1 cellular context compared by ENCODE assay signal in the genomic region with DNA sequence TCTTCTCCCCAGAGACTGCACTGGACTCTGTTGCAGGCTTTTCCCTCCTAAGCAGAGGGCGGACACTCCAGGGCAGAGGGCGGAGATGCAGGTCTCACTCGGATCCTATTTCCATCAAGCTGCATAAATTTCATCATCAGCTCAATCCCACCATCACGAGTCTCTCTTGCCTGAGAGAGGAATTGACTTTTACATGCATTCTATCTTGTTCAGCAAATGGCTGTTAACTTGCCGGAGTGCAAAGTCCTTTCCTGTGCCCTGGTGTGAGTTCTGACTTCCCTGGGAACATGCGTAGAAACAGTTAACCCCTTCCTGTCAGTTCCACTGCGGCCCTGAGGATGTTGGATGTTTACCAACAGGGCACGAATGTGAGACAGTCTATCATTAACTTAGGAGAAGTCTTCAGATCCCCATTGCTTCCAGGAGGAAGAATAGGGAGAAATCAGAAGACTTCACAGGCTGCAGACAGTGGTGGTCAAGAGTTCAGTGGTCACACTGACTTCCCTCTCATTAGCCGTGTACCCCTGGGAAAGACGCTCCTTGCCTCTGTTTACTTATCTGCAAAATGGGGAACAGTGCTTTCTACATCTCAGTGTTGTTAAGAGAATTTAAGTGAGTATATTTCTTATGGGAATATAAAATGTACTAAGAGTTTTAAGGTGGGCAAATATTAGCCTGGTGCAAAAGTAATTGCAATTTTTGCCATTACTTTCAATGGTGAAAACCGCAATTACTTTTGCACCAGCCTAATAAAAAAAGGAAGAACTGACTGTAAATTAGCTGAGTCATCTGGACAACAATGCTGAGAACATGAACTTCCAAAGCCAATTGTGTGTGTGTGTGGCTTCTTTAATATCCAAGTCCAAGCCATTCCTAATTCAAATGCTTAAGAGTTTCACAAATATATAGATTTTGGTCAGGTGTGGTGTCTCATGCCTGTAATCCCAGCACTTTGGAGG.
TF ChIP-seq lines count a peak whose summit lies in the region.

No MANE protein-coding gene starts in this region.

TF ChIP-seq in GM23338, 12 proteins besides CTCF, POLR2A, EP300 and RAD21 (continued from another document):
- TF ChIP-seq, protein P1, sequence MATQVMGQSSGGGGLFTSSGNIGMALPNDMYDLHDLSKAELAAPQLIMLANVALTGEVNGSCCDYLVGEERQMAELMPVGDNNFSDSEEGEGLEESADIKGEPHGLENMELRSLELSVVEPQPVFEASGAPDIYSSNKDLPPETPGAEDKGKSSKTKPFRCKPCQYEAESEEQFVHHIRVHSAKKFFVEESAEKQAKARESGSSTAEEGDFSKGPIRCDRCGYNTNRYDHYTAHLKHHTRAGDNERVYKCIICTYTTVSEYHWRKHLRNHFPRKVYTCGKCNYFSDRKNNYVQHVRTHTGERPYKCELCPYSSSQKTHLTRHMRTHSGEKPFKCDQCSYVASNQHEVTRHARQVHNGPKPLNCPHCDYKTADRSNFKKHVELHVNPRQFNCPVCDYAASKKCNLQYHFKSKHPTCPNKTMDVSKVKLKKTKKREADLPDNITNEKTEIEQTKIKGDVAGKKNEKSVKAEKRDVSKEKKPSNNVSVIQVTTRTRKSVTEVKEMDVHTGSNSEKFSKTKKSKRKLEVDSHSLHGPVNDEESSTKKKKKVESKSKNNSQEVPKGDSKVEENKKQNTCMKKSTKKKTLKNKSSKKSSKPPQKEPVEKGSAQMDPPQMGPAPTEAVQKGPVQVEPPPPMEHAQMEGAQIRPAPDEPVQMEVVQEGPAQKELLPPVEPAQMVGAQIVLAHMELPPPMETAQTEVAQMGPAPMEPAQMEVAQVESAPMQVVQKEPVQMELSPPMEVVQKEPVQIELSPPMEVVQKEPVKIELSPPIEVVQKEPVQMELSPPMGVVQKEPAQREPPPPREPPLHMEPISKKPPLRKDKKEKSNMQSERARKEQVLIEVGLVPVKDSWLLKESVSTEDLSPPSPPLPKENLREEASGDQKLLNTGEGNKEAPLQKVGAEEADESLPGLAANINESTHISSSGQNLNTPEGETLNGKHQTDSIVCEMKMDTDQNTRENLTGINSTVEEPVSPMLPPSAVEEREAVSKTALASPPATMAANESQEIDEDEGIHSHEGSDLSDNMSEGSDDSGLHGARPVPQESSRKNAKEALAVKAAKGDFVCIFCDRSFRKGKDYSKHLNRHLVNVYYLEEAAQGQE (IDR thresholded peaks at IDR 0.05; ENCODE audit: unreplicated experiment) = no peak
- TF ChIP-seq JUNB (IDR thresholded peaks at IDR 0.05; ENCODE audit: unreplicated experiment) (no peak), CREB1 (CRISPR knock-in tag; IDR thresholded peaks at IDR 0.05; ENCODE audit: low read depth) (no peak), EZH2 (IDR thresholded peaks at IDR 0.05; ENCODE audit: low read depth, unreplicated experiment) (no peak)
- TF ChIP-seq, protein P2, sequence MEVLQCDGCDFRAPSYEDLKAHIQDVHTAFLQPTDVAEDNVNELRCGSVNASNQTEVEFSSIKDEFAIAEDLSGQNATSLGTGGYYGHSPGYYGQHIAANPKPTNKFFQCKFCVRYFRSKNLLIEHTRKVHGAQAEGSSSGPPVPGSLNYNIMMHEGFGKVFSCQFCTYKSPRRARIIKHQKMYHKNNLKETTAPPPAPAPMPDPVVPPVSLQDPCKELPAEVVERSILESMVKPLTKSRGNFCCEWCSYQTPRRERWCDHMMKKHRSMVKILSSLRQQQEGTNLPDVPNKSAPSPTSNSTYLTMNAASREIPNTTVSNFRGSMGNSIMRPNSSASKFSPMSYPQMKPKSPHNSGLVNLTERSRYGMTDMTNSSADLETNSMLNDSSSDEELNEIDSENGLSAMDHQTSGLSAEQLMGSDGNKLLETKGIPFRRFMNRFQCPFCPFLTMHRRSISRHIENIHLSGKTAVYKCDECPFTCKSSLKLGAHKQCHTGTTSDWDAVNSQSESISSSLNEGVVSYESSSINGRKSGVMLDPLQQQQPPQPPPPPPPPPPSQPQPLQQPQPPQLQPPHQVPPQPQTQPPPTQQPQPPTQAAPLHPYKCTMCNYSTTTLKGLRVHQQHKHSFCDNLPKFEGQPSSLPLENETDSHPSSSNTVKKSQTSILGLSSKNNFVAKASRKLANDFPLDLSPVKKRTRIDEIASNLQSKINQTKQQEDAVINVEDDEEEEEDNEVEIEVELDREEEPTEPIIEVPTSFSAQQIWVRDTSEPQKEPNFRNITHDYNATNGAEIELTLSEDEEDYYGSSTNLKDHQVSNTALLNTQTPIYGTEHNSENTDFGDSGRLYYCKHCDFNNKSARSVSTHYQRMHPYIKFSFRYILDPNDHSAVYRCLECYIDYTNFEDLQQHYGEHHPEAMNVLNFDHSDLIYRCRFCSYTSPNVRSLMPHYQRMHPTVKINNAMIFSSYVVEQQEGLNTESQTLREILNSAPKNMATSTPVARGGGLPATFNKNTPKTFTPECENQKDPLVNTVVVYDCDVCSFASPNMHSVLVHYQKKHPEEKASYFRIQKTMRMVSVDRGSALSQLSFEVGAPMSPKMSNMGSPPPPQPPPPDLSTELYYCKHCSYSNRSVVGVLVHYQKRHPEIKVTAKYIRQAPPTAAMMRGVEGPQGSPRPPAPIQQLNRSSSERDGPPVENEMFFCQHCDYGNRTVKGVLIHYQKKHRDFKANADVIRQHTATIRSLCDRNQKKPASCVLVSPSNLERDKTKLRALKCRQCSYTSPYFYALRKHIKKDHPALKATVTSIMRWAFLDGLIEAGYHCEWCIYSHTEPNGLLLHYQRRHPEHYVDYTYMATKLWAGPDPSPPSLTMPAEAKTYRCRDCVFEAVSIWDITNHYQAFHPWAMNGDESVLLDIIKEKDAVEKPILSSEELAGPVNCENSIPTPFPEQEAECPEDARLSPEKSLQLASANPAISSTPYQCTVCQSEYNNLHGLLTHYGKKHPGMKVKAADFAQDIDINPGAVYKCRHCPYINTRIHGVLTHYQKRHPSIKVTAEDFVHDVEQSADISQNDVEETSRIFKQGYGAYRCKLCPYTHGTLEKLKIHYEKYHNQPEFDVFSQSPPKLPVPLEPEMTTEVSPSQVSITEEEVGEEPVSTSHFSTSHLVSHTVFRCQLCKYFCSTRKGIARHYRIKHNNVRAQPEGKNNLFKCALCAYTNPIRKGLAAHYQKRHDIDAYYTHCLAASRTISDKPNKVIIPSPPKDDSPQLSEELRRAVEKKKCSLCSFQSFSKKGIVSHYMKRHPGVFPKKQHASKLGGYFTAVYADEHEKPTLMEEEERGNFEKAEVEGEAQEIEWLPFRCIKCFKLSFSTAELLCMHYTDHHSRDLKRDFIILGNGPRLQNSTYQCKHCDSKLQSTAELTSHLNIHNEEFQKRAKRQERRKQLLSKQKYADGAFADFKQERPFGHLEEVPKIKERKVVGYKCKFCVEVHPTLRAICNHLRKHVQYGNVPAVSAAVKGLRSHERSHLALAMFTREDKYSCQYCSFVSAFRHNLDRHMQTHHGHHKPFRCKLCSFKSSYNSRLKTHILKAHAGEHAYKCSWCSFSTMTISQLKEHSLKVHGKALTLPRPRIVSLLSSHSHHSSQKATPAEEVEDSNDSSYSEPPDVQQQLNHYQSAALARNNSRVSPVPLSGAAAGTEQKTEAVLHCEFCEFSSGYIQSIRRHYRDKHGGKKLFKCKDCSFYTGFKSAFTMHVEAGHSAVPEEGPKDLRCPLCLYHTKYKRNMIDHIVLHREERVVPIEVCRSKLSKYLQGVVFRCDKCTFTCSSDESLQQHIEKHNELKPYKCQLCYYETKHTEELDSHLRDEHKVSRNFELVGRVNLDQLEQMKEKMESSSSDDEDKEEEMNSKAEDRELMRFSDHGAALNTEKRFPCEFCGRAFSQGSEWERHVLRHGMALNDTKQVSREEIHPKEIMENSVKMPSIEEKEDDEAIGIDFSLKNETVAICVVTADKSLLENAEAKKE (CRISPR knock-in tag; IDR thresholded peaks at IDR 0.05) = no peak
